ENCODE assay signal across 10 cellular contexts in genomic region chr1:118219438-118219837, GRCh38. TPM values are rescaled to one million over a fixed set of nuclear protein-coding genes. Genes with fewer than 3 reads are reported as not detected.
"Had no signal": no experiment of that assay in that cellular context is flagged by ENCODE, and none has a peak within 500 bp of the region (broad histone marks: within the 10 kb centered on the region; RNA-seq: fewer than 3 reads in every experiment).

No MANE protein-coding gene starts in this region.

- H3K4me3 Mint-ChIP-seq: IgD-negative memory B cell had no signal

- H3K9ac ChIP-seq: KMS-11 had no signal

- H3K27ac Mint-ChIP-seq: IgD-negative memory B cell had no signal

- H3K4me2 ChIP-seq: KMS-11 had no signal

- ATAC-seq: HepG2 had no signal

- H3K4me1 Mint-ChIP-seq: IgD-negative memory B cell had no signal

- DNase-seq: IMR-90, KBM-7, KG1 had no signal

- H3K27ac ChIP-seq: HL-60, KMS-11 had no signal

- H3K36me3 Mint-ChIP-seq: IgD-negative memory B cell had no signal

- FAIRE-seq: HepG2, HTR-8/SVneo had no signal

RNA-seq across cellular contexts. Expression of gene SPAG17, which starts 34.4 kb away (rescaled TPM):
- total RNA-seq: HepG2, HT-29, HT1080, IMR-90 had no signal
- polyA plus RNA-seq: HepG2, IgD-negative memory B cell had no signal
